8 cellular contexts compared by ENCODE assay signal in the genomic region with DNA sequence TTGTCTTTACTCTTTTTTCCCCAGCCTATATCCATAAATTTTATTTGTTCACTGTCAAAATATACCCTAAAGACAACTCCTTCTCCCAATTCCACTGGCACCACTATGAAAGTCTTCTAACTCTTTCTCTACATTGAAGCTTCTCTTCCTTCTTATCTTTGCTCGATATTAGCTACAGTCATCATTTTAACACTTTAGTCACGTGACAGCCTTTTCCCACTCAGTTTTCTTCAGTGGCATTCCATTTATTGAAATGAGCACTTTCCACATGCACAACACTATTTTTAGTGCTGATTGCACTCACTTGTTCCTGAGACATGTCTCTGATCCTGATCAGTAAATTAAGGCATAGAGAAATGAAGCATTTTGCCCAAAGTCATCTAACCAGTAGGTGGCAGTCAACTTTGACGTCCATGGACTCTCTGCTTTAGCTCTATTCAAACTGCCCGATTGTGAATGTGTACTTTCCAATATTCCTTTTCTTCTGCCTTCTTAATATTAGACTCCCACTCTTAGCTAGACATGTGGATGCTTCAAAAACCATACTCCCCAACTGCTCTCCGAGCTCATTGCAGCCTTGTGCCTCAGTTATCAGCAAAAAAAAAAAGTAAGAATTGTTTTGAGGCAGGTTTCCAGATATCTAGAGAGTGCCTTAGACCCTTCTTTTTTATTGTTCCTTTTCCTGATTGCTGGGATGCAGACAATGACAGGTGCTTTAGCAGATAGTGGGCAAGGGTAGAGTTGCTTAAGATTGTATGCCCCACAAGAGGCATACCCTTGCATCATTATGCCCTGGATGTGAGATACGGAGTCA.
DNase-seq lines count a peak whose midpoint lies in the region; ATAC-seq and TF ChIP-seq lines count a peak whose summit lies in the region.

No MANE protein-coding gene starts in this region.

- intact Hi-C loops in colonic mucosa (cut with DNase I): no loop called here

- no peak overlapping the region for H4K12ac ChIP-seq in trophoblast cell (ENCODE audit: low read depth, low read length)

- no peak overlapping the region for H3K9ac ChIP-seq in colonic mucosa (ENCODE audit: low read depth in 2 of 2, low read length in 2 of 2)
- no peak overlapping the region for H3K9ac ChIP-seq in trophoblast cell (ENCODE audit: low read length)

- H3K4me2 ChIP-seq in trophoblast cell (ENCODE audit: low read length): no peak overlapping the region

- H2AK5ac ChIP-seq in trophoblast cell (ENCODE audit: low read length): no peak overlapping the region

- POLR2A ChIA-PET in AG04450 (lab: Yijun Ruan, JAX): no interaction called here

- H3K27ac ChIP-seq in AG04450 (ENCODE audit: low read depth, low read length) (no peak overlapping the region), colonic mucosa (no peak overlapping the region), trophoblast cell (ENCODE audit: low read depth, low read length) (no peak overlapping the region)

- H3K18ac ChIP-seq in trophoblast cell (ENCODE audit: low read length): no peak overlapping the region

- no peaks in the 10 kb centered on the region for H3K9me3 ChIP-seq in AG04450 (ENCODE audit: control insufficient read depth, insufficient read depth, low read length)
- H3K9me3 ChIP-seq in colonic mucosa: no peaks in the 10 kb centered on the region
- H3K9me3 ChIP-seq in trophoblast cell (ENCODE audit: insufficient read depth, low read depth, low read length): no peaks in the 10 kb centered on the region

- no CpG with 5 or more reads among the region's 6 CpGs for WGBS in trophoblast cell (ENCODE audit: extremely low coverage, insufficient coverage, insufficient read length)

- no peak overlapping the region for H4K91ac ChIP-seq in trophoblast cell (ENCODE audit: low read depth, low read length)

- no peak overlapping the region for H3K14ac ChIP-seq in trophoblast cell (ENCODE audit: low read length)

- no peaks in the 10 kb centered on the region for H3K36me3 ChIP-seq in colonic mucosa
- H3K36me3 ChIP-seq in trophoblast cell (ENCODE audit: control insufficient read depth in 1 of 2, insufficient read depth in 2 of 2, low read length in 2 of 2): no peaks in the 10 kb centered on the region

- H2BK12ac ChIP-seq in trophoblast cell (ENCODE audit: low read length): no peak overlapping the region

- H3K4ac ChIP-seq in trophoblast cell (ENCODE audit: low read depth, low read length): no peak overlapping the region

- no peak overlapping the region for H3K23ac ChIP-seq in trophoblast cell (ENCODE audit: low read length)

- no peaks in the 10 kb centered on the region for H3K79me2 ChIP-seq in trophoblast cell (ENCODE audit: control insufficient read depth, insufficient read depth, low read length, poor library complexity)

- H4K8ac ChIP-seq in trophoblast cell (ENCODE audit: low read depth, low read length): no peak overlapping the region

- H3K79me1 ChIP-seq in trophoblast cell (ENCODE audit: low read length): no peaks in the 10 kb centered on the region

- H3K27me3 ChIP-seq in AG04450 (ENCODE audit: control insufficient read depth, insufficient read depth, low read length): no peaks in the 10 kb centered on the region
- no peaks in the 10 kb centered on the region for H3K27me3 ChIP-seq in colonic mucosa
- H3K27me3 ChIP-seq in trophoblast cell (ENCODE audit: insufficient read depth, low read length): no peaks in the 10 kb centered on the region

- peak; percentile 66 for TF ChIP-seq CTCF in AG04450 (IDR thresholded peaks at IDR 0.05; ENCODE audit: low read depth, low read length)
- TF ChIP-seq CTCF in colonic mucosa (IDR thresholded peaks at IDR 0.05): peak; percentile 39

- H2BK120ac ChIP-seq in trophoblast cell (ENCODE audit: insufficient read depth, low read length, poor library complexity): no peak overlapping the region

- ATAC-seq in GM21529 (IDR thresholded peaks at IDR 0.05; ENCODE audit: unreplicated experiment): peak; percentile 49
- no peak for ATAC-seq in HG02763 (IDR thresholded peaks at IDR 0.05; ENCODE audit: unreplicated experiment)

- no peaks in the 10 kb centered on the region for H3K4me1 ChIP-seq in colonic mucosa
- no peaks in the 10 kb centered on the region for H3K4me1 ChIP-seq in trophoblast cell (ENCODE audit: control insufficient read depth in 1 of 2, insufficient read depth in 2 of 2, low read length in 2 of 2)

- no peak overlapping the region for H2BK5ac ChIP-seq in trophoblast cell (ENCODE audit: low read depth, low read length, poor library complexity)

- H2AFZ ChIP-seq in trophoblast cell (ENCODE audit: insufficient read depth, low read length, poor library complexity): no peak overlapping the region

- CTCF ChIA-PET in AG04450 (lab: Charles Lee): interaction anchor here (0.6 to 2.0 kb wide), 19 partner anchors 10 to 1247 kb away, joined by 3 to 16 read pairs (median 3); no protein-coding TSS in a partner anchor

- no peak overlapping the region for H3K4me3 ChIP-seq in AG04450 (ENCODE audit: low read depth, low read length)
- no peak overlapping the region for H3K4me3 ChIP-seq in colonic mucosa
- no peak overlapping the region for H3K4me3 ChIP-seq in trophoblast cell (ENCODE audit: low read depth, low read length)

- DNase-seq in AG04450 (ENCODE audit: low read depth, low spot score): no peak
- DNase-seq in NCI-H526 (lab: John Stamatoyannopoulos, UW): peak; percentile 7 to 70
- DNase-seq in colonic mucosa: no peak
- peak; percentile 4 to 74 for DNase-seq in trophoblast cell
- no peak for DNase-seq in NCI-H2171 (lab: John Stamatoyannopoulos, UW)
- DNase-seq in stimulated activated CD4-positive, alpha-beta T cell treated with anti-CD3 and anti-CD28 coated beads, Interleukin-12 subunit alpha, Interleukin-12 subunit beta, amount 100 ng/mL, for 4 hours: no peak

Comparison
In these comparisons a context has a peak if more than half of its experiments do, and no peak if none do; other contexts are left out.
1. DNase-seq: peak in NCI-H526 (2 of 2) and trophoblast cell (2 of 2); none in AG04450 (single experiment), colonic mucosa (single experiment), NCI-H2171 (single experiment) and stimulated activated CD4-positive, alpha-beta T cell treated with anti-CD3 and anti-CD28 coated beads, Interleukin-12 subunit alpha, Interleukin-12 subunit beta, amount 100 ng/mL, for 4 hours (single experiment).